Comparison of ENCODE assay signal across 24 cellular contexts in genomic region chr4:23788027-23788426, GRCh38.
DNase-seq lines count a peak whose midpoint lies in the region; ATAC-seq, FAIRE-seq and TF ChIP-seq lines count a peak whose summit lies in the region.
"Had no signal": no experiment of that assay in that cellular context is flagged by ENCODE, and none has a peak within 500 bp of the region (broad histone marks: within the 10 kb centered on the region; RNA-seq: fewer than 3 reads in every experiment).

No MANE protein-coding gene starts in this region.

- intact Hi-C loops in right cardiac atrium (cut with DNase I) = no loop called here
- intact Hi-C loops in Right ventricle myocardium superior (cut with DNase I) = no loop called here
- intact Hi-C loops in kidney (cut with DNase I) = no loop called here

- no peak for FAIRE-seq in kidney (lab: Jason Lieb, UNC)
- FAIRE-seq: A204.1, G401.6 had no signal

- H3K4me2 ChIP-seq in hepatocyte = no peak overlapping the region
- H3K4me2 ChIP-seq: BLaER1 treated with 17β-estradiol and CSF1 and Interleukin-3, amounts not matched to agents 10 nM and 100 nM; GM23338 had no signal

- no peaks in the 10 kb centered on the region for H3K9me2 ChIP-seq in hepatocyte (replicated peaks; ENCODE audit: insufficient read depth)

- ATAC-seq in right cardiac atrium (no peak), Right ventricle myocardium superior (ENCODE audit: poor library complexity) (no peak), omental fat pad (ENCODE audit: low FRiP score) (peak; percentile 32), HG03521 (IDR thresholded peaks at IDR 0.05; ENCODE audit: unreplicated experiment) (no peak), HG03175 (IDR thresholded peaks at IDR 0.05; ENCODE audit: unreplicated experiment) (no peak)
- ATAC-seq: GM23338 had no signal

- TF ChIP-seq CTCF in kidney (IDR thresholded peaks at IDR 0.05; ENCODE audit: borderline replicate concordance, extremely low read depth, insufficient read depth) = no peak
- no peak for TF ChIP-seq CTCF in omental fat pad (IDR thresholded peaks at IDR 0.05)
- TF ChIP-seq CTCF in hepatocyte (IDR thresholded peaks at IDR 0.05; ENCODE audit: poor library complexity) = no peak

- H3K27ac ChIP-seq in right cardiac atrium (ENCODE audit: low read length) (peak overlapping the region; percentile 71), kidney (ENCODE audit: low read depth in 2 of 2, low read length in 2 of 2) (peak overlapping the region; percentile 63 to 80), hepatocyte (no peak overlapping the region)
- H3K27ac ChIP-seq: BLaER1 treated with 17β-estradiol and CSF1 and Interleukin-3, amounts not matched to agents 10 nM and 100 nM; SK-N-MC had no signal

- no peaks in the 10 kb centered on the region for H3K79me2 ChIP-seq in hepatocyte

- no peak overlapping the region for H3K4me3 ChIP-seq in right cardiac atrium (ENCODE audit: low read length)
- no peak overlapping the region for H3K4me3 ChIP-seq in kidney (ENCODE audit: low read length in 2 of 2)
- H3K4me3 ChIP-seq in hepatocyte = no peak overlapping the region
- H3K4me3 ChIP-seq: BLaER1 treated with 17β-estradiol and CSF1 and Interleukin-3, amounts not matched to agents 10 nM and 100 nM; GM23338; SK-N-MC had no signal

- peaks cover 3 to 7% of the 10 kb centered on the region in 2 donors for H3K36me3 ChIP-seq in kidney (ENCODE audit: control insufficient read depth in 1 of 2, insufficient read depth in 2 of 2, low read length in 2 of 2)
- H3K36me3 ChIP-seq in hepatocyte (replicated peaks; ENCODE audit: insufficient read depth, low read depth) = no peaks in the 10 kb centered on the region
- H3K36me3 ChIP-seq: BLaER1 treated with 17β-estradiol and CSF1 and Interleukin-3, amounts not matched to agents 10 nM and 100 nM had no signal

- no peaks in the 10 kb centered on the region for H3K27me3 ChIP-seq in right cardiac atrium (ENCODE audit: control insufficient read depth, insufficient read depth)
- no peaks in the 10 kb centered on the region for H3K27me3 ChIP-seq in hepatocyte
- H3K27me3 ChIP-seq: BLaER1 treated with 17β-estradiol and CSF1 and Interleukin-3, amounts not matched to agents 10 nM and 100 nM had no signal

- peak in 1 of 3 donors; percentile 37 for DNase-seq in right cardiac atrium
- no peak for DNase-seq in Right ventricle myocardium superior
- no peak for DNase-seq in kidney
- no peak for DNase-seq in omental fat pad (ENCODE audit: low spot score)
- DNase-seq in C1 segment of cervical spinal cord (lab: John Stamatoyannopoulos, UW) = no peak
- no peak for DNase-seq in hepatocyte (ENCODE audit: low spot score)
- DNase-seq: AML-193; CD4-positive, alpha-beta memory T cell; COR-L47; H9; NCI-H1048; NCI-H1694; NCI-H2029 treated with DMSO at 0.1 percent for 48 hours; NCI-H2227 treated with DMSO at 0.1 percent for 48 hours; NCI-H526 treated with DMSO at 0.1 percent for 48 hours; RPMI8226; SHP77 treated with DMSO at 0.1 percent for 48 hours had no signal

- H3K9me3 ChIP-seq in right cardiac atrium (ENCODE audit: control insufficient read depth, low read length) (no peaks in the 10 kb centered on the region), kidney (ENCODE audit: control insufficient read depth in 1 of 2, low read length in 2 of 2) (no peaks in the 10 kb centered on the region), hepatocyte (ENCODE audit: low read depth) (no peaks in the 10 kb centered on the region)

- WGBS in right cardiac atrium = 88% methylated on average over 3 of the region's 3 CpGs
- 90% methylated on average over 3 of the region's 3 CpGs for WGBS in hepatocyte (ENCODE audit: low lambda C conversion rate, missing lambda C conversion rate)

- no peaks in the 10 kb centered on the region for H4K20me1 ChIP-seq in hepatocyte (ENCODE audit: insufficient read depth, poor library complexity, severe bottlenecking)
- H4K20me1 ChIP-seq: BLaER1 treated with 17β-estradiol and CSF1 and Interleukin-3, amounts not matched to agents 10 nM and 100 nM had no signal

- no peak overlapping the region for H3K9ac ChIP-seq in kidney (ENCODE audit: low read length in 2 of 2)
- H3K9ac ChIP-seq: BLaER1 treated with 17β-estradiol and CSF1 and Interleukin-3, amounts not matched to agents 10 nM and 100 nM had no signal

- H3K4me1 ChIP-seq in right cardiac atrium (ENCODE audit: control insufficient read depth, insufficient read depth, low read length) (no peaks in the 10 kb centered on the region), kidney (ENCODE audit: control insufficient read depth in 1 of 2, insufficient read depth in 1 of 2, low read depth in 1 of 2, low read length in 2 of 2) (peaks cover 0 to 12% of the 10 kb centered on the region in 2 donors), hepatocyte (ENCODE audit: insufficient read depth) (no peaks in the 10 kb centered on the region)
- H3K4me1 ChIP-seq: BLaER1 treated with 17β-estradiol and CSF1 and Interleukin-3, amounts not matched to agents 10 nM and 100 nM had no signal

- H2AFZ ChIP-seq in hepatocyte = no peak overlapping the region
- H2AFZ ChIP-seq: GM23338 had no signal
